Comparison of ENCODE assay signal across 15 cellular contexts in the genomic region with DNA sequence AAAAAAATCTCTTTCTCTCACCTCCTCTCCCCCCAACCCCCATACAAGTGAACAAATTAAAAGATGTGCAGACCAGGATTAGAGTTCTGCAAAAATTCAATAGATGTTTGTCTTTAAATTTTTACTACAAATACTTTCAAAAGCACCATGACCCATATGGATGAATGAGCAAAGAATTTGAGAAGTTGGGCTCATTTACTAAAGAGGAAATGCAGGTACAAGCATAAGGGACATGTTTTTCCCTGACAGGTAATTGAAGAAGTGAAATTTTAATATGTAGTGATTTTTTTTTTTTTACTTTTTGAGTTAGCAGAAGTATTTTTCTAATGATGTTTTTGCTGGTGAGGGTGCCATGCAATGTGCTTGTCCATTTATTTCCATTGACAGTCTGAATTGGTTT.
"Had no signal": no experiment of that assay in that cellular context is flagged by ENCODE, and none has a peak within 500 bp of the region (broad histone marks: within the 10 kb centered on the region; RNA-seq: fewer than 3 reads in every experiment).

No MANE protein-coding gene starts in this region.

- DNase-seq: dorsolateral prefrontal cortex; effector CD8-positive, alpha-beta T cell; foreskin melanocyte; heart right ventricle; hypothalamus; kidney glomerular epithelial cell; naive thymus-derived CD8-positive, alpha-beta T cell; spleen; stimulated activated CD4-positive, alpha-beta T cell treated with anti-CD3 and anti-CD28 coated beads, Interleukin-15, amount 100 ng/mL, for 24 hours; stimulated activated CD4-positive, alpha-beta T cell treated with anti-CD3 and anti-CD28 coated beads, Interleukin-2, amount 100 ng/mL, for 24 hours; stimulated activated CD4-positive, alpha-beta T cell treated with anti-CD3 and anti-CD28 coated beads, Interleukin-4, amount 100 ng/mL, for 4 hours; stimulated activated naive CD4-positive, alpha-beta T cell treated with Interleukin-2 at 50 U/mL for 16 hours had no signal

- H3K4me3 Mint-ChIP-seq: naive thymus-derived CD8-positive, alpha-beta T cell had no signal

- H3K27me3 ChIP-seq: dorsolateral prefrontal cortex, heart right ventricle, neutrophil, spleen had no signal

- H3K27ac ChIP-seq: coronary artery, dorsolateral prefrontal cortex, heart right ventricle, neutrophil had no signal

- H3K27me3 Mint-ChIP-seq: naive thymus-derived CD8-positive, alpha-beta T cell had no signal

- ATAC-seq: heart right ventricle; naive thymus-derived CD8-positive, alpha-beta T cell; sciatic nerve had no signal

- H3K9me3 ChIP-seq: neutrophil had no signal
